ENCODE assay signal across 1 cellular context in the genomic region with DNA sequence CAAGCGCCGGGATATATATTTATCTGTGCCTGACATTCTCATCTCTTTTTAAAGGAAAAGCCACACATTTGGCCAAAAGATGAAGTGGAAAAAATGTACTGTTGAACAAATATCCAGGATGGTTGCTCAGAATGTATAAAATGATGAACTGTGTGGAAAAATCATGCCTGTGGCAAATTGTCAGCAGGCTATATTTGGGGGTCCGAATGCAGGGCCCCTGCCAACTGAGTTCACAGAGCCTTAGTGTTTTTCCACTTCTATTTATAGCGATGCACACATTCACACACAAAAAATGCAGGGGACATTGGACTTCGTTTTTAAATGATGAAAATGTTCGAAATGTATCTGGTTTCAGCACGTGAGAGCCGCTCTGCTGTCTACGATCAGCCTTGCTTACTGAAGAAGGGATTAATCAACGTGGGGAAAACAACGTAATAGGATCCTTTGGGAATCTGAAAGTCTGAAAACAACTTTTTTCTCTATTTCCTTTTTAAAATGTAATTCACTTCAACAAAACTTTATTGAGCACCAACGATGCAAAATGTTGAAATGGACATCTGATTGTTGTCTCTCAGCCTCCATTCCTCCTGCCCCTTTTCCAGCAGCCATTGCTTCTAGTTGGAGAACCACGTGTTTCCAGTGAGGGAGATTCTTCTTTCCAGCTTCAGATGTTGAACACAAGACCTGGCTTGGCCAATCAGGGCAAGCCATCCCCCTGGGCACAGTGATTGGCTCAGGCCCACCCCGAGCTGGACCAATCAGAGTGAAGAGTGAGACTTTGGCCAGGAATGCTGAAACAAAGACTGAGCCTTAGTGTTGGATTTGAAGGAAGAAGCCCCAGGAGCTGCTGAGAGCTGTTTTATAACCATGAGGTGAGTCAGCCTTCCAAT.
TF ChIP-seq lines count a peak whose summit lies in the region.

No MANE protein-coding gene starts in this region.

TF ChIP-seq in K562, 482 proteins besides CTCF, POLR2A, EP300 and RAD21 (continued from another document):
- TF ChIP-seq, protein P1, sequence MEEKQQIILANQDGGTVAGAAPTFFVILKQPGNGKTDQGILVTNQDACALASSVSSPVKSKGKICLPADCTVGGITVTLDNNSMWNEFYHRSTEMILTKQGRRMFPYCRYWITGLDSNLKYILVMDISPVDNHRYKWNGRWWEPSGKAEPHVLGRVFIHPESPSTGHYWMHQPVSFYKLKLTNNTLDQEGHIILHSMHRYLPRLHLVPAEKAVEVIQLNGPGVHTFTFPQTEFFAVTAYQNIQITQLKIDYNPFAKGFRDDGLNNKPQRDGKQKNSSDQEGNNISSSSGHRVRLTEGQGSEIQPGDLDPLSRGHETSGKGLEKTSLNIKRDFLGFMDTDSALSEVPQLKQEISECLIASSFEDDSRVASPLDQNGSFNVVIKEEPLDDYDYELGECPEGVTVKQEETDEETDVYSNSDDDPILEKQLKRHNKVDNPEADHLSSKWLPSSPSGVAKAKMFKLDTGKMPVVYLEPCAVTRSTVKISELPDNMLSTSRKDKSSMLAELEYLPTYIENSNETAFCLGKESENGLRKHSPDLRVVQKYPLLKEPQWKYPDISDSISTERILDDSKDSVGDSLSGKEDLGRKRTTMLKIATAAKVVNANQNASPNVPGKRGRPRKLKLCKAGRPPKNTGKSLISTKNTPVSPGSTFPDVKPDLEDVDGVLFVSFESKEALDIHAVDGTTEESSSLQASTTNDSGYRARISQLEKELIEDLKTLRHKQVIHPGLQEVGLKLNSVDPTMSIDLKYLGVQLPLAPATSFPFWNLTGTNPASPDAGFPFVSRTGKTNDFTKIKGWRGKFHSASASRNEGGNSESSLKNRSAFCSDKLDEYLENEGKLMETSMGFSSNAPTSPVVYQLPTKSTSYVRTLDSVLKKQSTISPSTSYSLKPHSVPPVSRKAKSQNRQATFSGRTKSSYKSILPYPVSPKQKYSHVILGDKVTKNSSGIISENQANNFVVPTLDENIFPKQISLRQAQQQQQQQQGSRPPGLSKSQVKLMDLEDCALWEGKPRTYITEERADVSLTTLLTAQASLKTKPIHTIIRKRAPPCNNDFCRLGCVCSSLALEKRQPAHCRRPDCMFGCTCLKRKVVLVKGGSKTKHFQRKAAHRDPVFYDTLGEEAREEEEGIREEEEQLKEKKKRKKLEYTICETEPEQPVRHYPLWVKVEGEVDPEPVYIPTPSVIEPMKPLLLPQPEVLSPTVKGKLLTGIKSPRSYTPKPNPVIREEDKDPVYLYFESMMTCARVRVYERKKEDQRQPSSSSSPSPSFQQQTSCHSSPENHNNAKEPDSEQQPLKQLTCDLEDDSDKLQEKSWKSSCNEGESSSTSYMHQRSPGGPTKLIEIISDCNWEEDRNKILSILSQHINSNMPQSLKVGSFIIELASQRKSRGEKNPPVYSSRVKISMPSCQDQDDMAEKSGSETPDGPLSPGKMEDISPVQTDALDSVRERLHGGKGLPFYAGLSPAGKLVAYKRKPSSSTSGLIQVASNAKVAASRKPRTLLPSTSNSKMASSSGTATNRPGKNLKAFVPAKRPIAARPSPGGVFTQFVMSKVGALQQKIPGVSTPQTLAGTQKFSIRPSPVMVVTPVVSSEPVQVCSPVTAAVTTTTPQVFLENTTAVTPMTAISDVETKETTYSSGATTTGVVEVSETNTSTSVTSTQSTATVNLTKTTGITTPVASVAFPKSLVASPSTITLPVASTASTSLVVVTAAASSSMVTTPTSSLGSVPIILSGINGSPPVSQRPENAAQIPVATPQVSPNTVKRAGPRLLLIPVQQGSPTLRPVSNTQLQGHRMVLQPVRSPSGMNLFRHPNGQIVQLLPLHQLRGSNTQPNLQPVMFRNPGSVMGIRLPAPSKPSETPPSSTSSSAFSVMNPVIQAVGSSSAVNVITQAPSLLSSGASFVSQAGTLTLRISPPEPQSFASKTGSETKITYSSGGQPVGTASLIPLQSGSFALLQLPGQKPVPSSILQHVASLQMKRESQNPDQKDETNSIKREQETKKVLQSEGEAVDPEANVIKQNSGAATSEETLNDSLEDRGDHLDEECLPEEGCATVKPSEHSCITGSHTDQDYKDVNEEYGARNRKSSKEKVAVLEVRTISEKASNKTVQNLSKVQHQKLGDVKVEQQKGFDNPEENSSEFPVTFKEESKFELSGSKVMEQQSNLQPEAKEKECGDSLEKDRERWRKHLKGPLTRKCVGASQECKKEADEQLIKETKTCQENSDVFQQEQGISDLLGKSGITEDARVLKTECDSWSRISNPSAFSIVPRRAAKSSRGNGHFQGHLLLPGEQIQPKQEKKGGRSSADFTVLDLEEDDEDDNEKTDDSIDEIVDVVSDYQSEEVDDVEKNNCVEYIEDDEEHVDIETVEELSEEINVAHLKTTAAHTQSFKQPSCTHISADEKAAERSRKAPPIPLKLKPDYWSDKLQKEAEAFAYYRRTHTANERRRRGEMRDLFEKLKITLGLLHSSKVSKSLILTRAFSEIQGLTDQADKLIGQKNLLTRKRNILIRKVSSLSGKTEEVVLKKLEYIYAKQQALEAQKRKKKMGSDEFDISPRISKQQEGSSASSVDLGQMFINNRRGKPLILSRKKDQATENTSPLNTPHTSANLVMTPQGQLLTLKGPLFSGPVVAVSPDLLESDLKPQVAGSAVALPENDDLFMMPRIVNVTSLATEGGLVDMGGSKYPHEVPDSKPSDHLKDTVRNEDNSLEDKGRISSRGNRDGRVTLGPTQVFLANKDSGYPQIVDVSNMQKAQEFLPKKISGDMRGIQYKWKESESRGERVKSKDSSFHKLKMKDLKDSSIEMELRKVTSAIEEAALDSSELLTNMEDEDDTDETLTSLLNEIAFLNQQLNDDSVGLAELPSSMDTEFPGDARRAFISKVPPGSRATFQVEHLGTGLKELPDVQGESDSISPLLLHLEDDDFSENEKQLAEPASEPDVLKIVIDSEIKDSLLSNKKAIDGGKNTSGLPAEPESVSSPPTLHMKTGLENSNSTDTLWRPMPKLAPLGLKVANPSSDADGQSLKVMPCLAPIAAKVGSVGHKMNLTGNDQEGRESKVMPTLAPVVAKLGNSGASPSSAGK (IDR thresholded peaks at IDR 0.05) = peak; percentile 82
- TF ChIP-seq NFYB (IDR thresholded peaks at IDR 0.05; ENCODE audit: extremely low read depth, insufficient read length) (peak; percentile 79), GABPB2 (CRISPR knock-in tag; conservative IDR thresholded peaks at IDR 0.05) (no peak), SMARCE1 (IDR thresholded peaks at IDR 0.05) (no peak), RBM25 (IDR thresholded peaks at IDR 0.05; ENCODE audit: low read depth, low read length, severe bottlenecking) (peak; percentile 19), CHD4 (IDR thresholded peaks at IDR 0.05; ENCODE audit: insufficient read depth, insufficient replicate concordance, low read depth, low read length, poor library complexity, severe bottlenecking) (no peak)
- TF ChIP-seq, protein P2, sequence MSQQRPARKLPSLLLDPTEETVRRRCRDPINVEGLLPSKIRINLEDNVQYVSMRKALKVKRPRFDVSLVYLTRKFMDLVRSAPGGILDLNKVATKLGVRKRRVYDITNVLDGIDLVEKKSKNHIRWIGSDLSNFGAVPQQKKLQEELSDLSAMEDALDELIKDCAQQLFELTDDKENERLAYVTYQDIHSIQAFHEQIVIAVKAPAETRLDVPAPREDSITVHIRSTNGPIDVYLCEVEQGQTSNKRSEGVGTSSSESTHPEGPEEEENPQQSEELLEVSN (IDR thresholded peaks at IDR 0.05; ENCODE audit: borderline replicate concordance in 1 of 2, extremely low read depth in 1 of 2, insufficient read depth in 1 of 2, insufficient read length in 1 of 2, low read depth in 1 of 2, low read length in 1 of 2, poor library complexity in 1 of 2, severe bottlenecking in 1 of 2) = peak in 1 of 2 experiments; percentile 47
